1 cellular context compared by ENCODE assay signal in the genomic region with DNA sequence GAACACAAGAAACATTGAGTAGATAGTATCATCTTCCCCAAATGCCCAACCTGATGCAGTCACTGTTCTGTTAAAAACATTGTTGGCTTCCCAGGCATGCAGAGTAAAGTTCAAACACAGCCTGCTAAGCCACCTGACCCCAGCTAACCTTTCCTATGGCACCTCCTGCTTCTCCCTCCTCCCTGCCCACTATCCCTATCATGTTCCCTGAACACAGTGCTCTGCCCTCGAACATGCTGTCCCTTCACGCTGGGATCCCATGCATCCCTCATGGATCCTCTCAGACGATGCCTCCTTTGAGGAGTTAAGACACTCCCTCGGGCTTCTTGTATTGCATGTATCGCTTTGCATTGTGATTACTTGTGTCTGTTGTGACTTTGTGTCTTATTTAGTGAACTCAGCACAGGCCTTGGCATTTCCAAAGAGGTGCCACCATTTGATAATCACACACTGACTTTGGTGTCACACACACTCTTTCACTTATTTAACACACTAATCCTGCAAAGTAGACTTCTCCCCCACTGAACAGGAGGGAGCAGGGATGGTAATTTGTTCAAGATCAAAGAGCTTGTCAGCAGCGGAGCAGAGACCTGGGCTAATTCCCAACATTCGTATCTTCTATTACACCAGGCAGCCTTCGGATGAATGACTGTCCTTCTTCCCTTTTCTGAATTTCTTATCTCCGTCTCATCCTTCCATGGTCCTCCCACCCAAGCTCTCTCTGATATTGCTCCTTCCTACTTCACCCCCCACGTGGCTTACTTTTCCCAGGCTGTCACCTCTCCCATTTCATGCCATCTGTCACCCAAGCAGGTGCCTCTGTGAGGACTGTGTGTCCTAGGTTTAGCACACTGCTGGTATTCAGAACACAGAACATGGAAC.
TF ChIP-seq lines count a peak whose summit lies in the region.

No MANE protein-coding gene starts in this region.

TF ChIP-seq in K562, 482 proteins besides CTCF, POLR2A, EP300 and RAD21 (continued from another document and continues in another):
- TF ChIP-seq, protein P1, sequence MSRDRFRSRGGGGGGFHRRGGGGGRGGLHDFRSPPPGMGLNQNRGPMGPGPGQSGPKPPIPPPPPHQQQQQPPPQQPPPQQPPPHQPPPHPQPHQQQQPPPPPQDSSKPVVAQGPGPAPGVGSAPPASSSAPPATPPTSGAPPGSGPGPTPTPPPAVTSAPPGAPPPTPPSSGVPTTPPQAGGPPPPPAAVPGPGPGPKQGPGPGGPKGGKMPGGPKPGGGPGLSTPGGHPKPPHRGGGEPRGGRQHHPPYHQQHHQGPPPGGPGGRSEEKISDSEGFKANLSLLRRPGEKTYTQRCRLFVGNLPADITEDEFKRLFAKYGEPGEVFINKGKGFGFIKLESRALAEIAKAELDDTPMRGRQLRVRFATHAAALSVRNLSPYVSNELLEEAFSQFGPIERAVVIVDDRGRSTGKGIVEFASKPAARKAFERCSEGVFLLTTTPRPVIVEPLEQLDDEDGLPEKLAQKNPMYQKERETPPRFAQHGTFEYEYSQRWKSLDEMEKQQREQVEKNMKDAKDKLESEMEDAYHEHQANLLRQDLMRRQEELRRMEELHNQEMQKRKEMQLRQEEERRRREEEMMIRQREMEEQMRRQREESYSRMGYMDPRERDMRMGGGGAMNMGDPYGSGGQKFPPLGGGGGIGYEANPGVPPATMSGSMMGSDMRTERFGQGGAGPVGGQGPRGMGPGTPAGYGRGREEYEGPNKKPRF (IDR thresholded peaks at IDR 0.05; ENCODE audit: low read depth, low read length), result no peak
- TF ChIP-seq RBM25 (IDR thresholded peaks at IDR 0.05; ENCODE audit: low read depth, low read length, severe bottlenecking) (no peak), THRAP3 (IDR thresholded peaks at IDR 0.05; ENCODE audit: borderline replicate concordance) (peak; percentile 6; the same call in 1 of the 2 replicates), XRCC3 (IDR thresholded peaks at IDR 0.05) (no peak), ZNF699 (CRISPR knock-in tag; IDR thresholded peaks at IDR 0.05; ENCODE audit: insufficient replicate concordance) (no peak), BRD9 (IDR thresholded peaks at IDR 0.05; ENCODE audit: low read depth, partially characterized antibody) (no peak), SRSF7 (optimal IDR thresholded peaks at IDR 0.05; ENCODE audit: low read depth, low read length) (no peak), HOXB6 (CRISPR knock-in tag; IDR thresholded peaks at IDR 0.05; ENCODE audit: borderline replicate concordance) (no peak), ZNF311 (CRISPR knock-in tag; IDR thresholded peaks at IDR 0.05) (no peak), ZNF583 (CRISPR knock-in tag; IDR thresholded peaks at IDR 0.05) (no peak), MAFK (IDR thresholded peaks at IDR 0.05; ENCODE audit: low read length) (no peak), ZNF445 (CRISPR knock-in tag; IDR thresholded peaks at IDR 0.05; ENCODE audit: low read depth) (peak; percentile 10; the same call in 1 of the 2 replicates), C11orf30 (IDR thresholded peaks at IDR 0.05; ENCODE audit: low read depth) (no peak), XRCC5 (IDR thresholded peaks at IDR 0.05; ENCODE audit: low read depth, low read length) (no peak), IRF2 (CRISPR knock-in tag; IDR thresholded peaks at IDR 0.05) (no peak), POLR3A (IDR thresholded peaks at IDR 0.05; ENCODE audit: borderline replicate concordance, extremely low read depth, insufficient read depth, insufficient read length) (no peak), PCBP1 (IDR thresholded peaks at IDR 0.05; ENCODE audit: low read depth, low read length, poor library complexity, severe bottlenecking) (no peak), GATA2 (CRISPR knock-in tag; IDR thresholded peaks at IDR 0.05) (peak; percentile 87), HDAC3 (IDR thresholded peaks at IDR 0.05; ENCODE audit: borderline replicate concordance, partially characterized antibody) (no peak), PURB (CRISPR knock-in tag; IDR thresholded peaks at IDR 0.05; ENCODE audit: low read depth) (no peak), KLF16 (IDR thresholded peaks at IDR 0.05) (peak; percentile 76; the same call in 1 of the 2 replicates), HDAC8 (tag; IDR thresholded peaks at IDR 0.05) (no peak), ZSCAN29 (IDR thresholded peaks at IDR 0.05) (no peak), ZZZ3 (IDR thresholded peaks at IDR 0.05) (no peak), BMI1 (IDR thresholded peaks at IDR 0.05; ENCODE audit: low read length) (no peak), CBX1 (IDR thresholded peaks at IDR 0.05; ENCODE audit: low read depth) (no peak), YBX1 (IDR thresholded peaks at IDR 0.05) (no peak)
- TF ChIP-seq, protein P2, sequence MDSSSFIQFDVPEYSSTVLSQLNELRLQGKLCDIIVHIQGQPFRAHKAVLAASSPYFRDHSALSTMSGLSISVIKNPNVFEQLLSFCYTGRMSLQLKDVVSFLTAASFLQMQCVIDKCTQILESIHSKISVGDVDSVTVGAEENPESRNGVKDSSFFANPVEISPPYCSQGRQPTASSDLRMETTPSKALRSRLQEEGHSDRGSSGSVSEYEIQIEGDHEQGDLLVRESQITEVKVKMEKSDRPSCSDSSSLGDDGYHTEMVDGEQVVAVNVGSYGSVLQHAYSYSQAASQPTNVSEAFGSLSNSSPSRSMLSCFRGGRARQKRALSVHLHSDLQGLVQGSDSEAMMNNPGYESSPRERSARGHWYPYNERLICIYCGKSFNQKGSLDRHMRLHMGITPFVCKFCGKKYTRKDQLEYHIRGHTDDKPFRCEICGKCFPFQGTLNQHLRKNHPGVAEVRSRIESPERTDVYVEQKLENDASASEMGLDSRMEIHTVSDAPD (CRISPR knock-in tag; IDR thresholded peaks at IDR 0.05), result no peak
- TF ChIP-seq, protein P3, sequence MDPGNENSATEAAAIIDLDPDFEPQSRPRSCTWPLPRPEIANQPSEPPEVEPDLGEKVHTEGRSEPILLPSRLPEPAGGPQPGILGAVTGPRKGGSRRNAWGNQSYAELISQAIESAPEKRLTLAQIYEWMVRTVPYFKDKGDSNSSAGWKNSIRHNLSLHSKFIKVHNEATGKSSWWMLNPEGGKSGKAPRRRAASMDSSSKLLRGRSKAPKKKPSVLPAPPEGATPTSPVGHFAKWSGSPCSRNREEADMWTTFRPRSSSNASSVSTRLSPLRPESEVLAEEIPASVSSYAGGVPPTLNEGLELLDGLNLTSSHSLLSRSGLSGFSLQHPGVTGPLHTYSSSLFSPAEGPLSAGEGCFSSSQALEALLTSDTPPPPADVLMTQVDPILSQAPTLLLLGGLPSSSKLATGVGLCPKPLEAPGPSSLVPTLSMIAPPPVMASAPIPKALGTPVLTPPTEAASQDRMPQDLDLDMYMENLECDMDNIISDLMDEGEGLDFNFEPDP (CRISPR knock-in tag; IDR thresholded peaks at IDR 0.05), result no peak
- TF ChIP-seq, protein P4, sequence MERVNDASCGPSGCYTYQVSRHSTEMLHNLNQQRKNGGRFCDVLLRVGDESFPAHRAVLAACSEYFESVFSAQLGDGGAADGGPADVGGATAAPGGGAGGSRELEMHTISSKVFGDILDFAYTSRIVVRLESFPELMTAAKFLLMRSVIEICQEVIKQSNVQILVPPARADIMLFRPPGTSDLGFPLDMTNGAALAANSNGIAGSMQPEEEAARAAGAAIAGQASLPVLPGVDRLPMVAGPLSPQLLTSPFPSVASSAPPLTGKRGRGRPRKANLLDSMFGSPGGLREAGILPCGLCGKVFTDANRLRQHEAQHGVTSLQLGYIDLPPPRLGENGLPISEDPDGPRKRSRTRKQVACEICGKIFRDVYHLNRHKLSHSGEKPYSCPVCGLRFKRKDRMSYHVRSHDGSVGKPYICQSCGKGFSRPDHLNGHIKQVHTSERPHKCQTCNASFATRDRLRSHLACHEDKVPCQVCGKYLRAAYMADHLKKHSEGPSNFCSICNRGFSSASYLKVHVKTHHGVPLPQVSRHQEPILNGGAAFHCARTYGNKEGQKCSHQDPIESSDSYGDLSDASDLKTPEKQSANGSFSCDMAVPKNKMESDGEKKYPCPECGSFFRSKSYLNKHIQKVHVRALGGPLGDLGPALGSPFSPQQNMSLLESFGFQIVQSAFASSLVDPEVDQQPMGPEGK (CRISPR knock-in tag; IDR thresholded peaks at IDR 0.05; ENCODE audit: borderline replicate concordance), result no peak
- TF ChIP-seq, protein P5, sequence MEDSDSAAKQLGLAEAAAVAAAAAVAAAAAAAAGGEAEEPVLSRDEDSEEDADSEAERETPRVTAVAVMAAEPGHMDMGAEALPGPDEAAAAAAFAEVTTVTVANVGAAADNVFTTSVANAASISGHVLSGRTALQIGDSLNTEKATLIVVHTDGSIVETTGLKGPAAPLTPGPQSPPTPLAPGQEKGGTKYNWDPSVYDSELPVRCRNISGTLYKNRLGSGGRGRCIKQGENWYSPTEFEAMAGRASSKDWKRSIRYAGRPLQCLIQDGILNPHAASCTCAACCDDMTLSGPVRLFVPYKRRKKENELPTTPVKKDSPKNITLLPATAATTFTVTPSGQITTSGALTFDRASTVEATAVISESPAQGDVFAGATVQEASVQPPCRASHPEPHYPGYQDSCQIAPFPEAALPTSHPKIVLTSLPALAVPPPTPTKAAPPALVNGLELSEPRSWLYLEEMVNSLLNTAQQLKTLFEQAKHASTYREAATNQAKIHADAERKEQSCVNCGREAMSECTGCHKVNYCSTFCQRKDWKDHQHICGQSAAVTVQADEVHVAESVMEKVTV (CRISPR knock-in tag; IDR thresholded peaks at IDR 0.05), result no peak
- TF ChIP-seq, protein P6, sequence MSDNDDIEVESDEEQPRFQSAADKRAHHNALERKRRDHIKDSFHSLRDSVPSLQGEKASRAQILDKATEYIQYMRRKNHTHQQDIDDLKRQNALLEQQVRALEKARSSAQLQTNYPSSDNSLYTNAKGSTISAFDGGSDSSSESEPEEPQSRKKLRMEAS (CRISPR knock-in tag; IDR thresholded peaks at IDR 0.05), result peak; percentile 37
- TF ChIP-seq, protein P7, sequence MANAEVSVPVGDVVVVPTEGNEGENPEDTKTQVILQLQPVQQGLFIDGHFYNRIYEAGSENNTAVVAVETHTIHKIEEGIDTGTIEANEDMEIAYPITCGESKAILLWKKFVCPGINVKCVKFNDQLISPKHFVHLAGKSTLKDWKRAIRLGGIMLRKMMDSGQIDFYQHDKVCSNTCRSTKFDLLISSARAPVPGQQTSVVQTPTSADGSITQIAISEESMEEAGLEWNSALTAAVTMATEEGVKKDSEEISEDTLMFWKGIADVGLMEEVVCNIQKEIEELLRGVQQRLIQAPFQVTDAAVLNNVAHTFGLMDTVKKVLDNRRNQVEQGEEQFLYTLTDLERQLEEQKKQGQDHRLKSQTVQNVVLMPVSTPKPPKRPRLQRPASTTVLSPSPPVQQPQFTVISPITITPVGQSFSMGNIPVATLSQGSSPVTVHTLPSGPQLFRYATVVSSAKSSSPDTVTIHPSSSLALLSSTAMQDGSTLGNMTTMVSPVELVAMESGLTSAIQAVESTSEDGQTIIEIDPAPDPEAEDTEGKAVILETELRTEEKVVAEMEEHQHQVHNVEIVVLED (CRISPR knock-in tag; IDR thresholded peaks at IDR 0.05), result no peak
- TF ChIP-seq, protein P8, sequence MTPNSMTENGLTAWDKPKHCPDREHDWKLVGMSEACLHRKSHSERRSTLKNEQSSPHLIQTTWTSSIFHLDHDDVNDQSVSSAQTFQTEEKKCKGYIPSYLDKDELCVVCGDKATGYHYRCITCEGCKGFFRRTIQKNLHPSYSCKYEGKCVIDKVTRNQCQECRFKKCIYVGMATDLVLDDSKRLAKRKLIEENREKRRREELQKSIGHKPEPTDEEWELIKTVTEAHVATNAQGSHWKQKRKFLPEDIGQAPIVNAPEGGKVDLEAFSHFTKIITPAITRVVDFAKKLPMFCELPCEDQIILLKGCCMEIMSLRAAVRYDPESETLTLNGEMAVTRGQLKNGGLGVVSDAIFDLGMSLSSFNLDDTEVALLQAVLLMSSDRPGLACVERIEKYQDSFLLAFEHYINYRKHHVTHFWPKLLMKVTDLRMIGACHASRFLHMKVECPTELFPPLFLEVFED (CRISPR knock-in tag; conservative IDR thresholded peaks at IDR 0.05), result 0 out of 2 replicates have a peak, but pooled peaks have one; percentile 57
- TF ChIP-seq, protein P9, sequence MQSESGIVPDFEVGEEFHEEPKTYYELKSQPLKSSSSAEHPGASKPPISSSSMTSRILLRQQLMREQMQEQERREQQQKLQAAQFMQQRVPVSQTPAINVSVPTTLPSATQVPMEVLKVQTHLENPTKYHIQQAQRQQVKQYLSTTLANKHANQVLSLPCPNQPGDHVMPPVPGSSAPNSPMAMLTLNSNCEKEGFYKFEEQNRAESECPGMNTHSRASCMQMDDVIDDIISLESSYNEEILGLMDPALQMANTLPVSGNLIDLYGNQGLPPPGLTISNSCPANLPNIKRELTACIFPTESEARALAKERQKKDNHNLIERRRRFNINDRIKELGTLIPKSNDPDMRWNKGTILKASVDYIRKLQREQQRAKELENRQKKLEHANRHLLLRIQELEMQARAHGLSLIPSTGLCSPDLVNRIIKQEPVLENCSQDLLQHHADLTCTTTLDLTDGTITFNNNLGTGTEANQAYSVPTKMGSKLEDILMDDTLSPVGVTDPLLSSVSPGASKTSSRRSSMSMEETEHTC (IDR thresholded peaks at IDR 0.05), result no peak
- TF ChIP-seq, protein P10, sequence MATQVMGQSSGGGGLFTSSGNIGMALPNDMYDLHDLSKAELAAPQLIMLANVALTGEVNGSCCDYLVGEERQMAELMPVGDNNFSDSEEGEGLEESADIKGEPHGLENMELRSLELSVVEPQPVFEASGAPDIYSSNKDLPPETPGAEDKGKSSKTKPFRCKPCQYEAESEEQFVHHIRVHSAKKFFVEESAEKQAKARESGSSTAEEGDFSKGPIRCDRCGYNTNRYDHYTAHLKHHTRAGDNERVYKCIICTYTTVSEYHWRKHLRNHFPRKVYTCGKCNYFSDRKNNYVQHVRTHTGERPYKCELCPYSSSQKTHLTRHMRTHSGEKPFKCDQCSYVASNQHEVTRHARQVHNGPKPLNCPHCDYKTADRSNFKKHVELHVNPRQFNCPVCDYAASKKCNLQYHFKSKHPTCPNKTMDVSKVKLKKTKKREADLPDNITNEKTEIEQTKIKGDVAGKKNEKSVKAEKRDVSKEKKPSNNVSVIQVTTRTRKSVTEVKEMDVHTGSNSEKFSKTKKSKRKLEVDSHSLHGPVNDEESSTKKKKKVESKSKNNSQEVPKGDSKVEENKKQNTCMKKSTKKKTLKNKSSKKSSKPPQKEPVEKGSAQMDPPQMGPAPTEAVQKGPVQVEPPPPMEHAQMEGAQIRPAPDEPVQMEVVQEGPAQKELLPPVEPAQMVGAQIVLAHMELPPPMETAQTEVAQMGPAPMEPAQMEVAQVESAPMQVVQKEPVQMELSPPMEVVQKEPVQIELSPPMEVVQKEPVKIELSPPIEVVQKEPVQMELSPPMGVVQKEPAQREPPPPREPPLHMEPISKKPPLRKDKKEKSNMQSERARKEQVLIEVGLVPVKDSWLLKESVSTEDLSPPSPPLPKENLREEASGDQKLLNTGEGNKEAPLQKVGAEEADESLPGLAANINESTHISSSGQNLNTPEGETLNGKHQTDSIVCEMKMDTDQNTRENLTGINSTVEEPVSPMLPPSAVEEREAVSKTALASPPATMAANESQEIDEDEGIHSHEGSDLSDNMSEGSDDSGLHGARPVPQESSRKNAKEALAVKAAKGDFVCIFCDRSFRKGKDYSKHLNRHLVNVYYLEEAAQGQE (CRISPR knock-in tag; IDR thresholded peaks at IDR 0.05; ENCODE audit: low read depth), result no peak
- TF ChIP-seq, protein P11, sequence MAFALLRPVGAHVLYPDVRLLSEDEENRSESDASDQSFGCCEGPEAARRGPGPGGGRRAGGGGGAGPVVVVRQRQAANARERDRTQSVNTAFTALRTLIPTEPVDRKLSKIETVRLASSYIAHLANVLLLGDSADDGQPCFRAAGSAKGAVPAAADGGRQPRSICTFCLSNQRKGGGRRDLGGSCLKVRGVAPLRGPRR (CRISPR knock-in tag; IDR thresholded peaks at IDR 0.05), result no peak
- TF ChIP-seq, protein P12, sequence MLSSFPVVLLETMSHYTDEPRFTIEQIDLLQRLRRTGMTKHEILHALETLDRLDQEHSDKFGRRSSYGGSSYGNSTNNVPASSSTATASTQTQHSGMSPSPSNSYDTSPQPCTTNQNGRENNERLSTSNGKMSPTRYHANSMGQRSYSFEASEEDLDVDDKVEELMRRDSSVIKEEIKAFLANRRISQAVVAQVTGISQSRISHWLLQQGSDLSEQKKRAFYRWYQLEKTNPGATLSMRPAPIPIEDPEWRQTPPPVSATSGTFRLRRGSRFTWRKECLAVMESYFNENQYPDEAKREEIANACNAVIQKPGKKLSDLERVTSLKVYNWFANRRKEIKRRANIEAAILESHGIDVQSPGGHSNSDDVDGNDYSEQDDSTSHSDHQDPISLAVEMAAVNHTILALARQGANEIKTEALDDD (IDR thresholded peaks at IDR 0.05), result no peak
